Comparison of ENCODE assay signal across 1 cellular context in genomic region chr22:28663569-28663942, GRCh38. TPM values are rescaled to one million over a fixed set of nuclear protein-coding genes. Genes with fewer than 3 reads are reported as not detected.
"Had no signal": no experiment of that assay in that cellular context is flagged by ENCODE, and none has a peak within 500 bp of the region (broad histone marks: within the 10 kb centered on the region; RNA-seq: fewer than 3 reads in every experiment).

No MANE protein-coding gene starts in this region.

RNA-seq across cellular contexts. Expression of gene TTC28, which starts 16.1 kb away (rescaled TPM):
- total RNA-seq: HT-29 had no signal
